Comparison of ENCODE assay signal across 24 cellular contexts in genomic region chr1:32618673-32619221, GRCh38. TPM values are rescaled to one million over a fixed set of nuclear protein-coding genes. Genes with fewer than 3 reads are reported as not detected.
DNase-seq lines count a peak whose midpoint lies in the region; ATAC-seq, FAIRE-seq and TF ChIP-seq lines count a peak whose summit lies in the region.
"Had no signal": no experiment of that assay in that cellular context is flagged by ENCODE, and none has a peak within 500 bp of the region (broad histone marks: within the 10 kb centered on the region; RNA-seq: fewer than 3 reads in every experiment).

No MANE protein-coding gene starts in this region.

- H3K36me3 ChIP-seq in A673 (ENCODE audit: insufficient read depth, low read length, poor library complexity, severe bottlenecking) (no peaks in the 10 kb centered on the region), GM23338 (ENCODE audit: insufficient read depth) (peaks cover 5% of the 10 kb centered on the region; the same call in 1 of the 2 replicates)
- H3K36me3 ChIP-seq: gastrocnemius medialis had no signal

- H3F3A ChIP-seq in GM23338 (replicated peaks; ENCODE audit: low read depth): no peaks in the 10 kb centered on the region; the same call in 1 of the 2 replicates

- H3K4me1 ChIP-seq in A673 (ENCODE audit: insufficient read depth, low read length, poor library complexity, severe bottlenecking) (no peaks in the 10 kb centered on the region), GM23338 (ENCODE audit: insufficient read depth) (no peaks in the 10 kb centered on the region)
- H3K4me1 ChIP-seq: body of pancreas, gastrocnemius medialis, tibial artery had no signal

- no peak overlapping the region for H3K27ac ChIP-seq in A673 (ENCODE audit: low read depth, low read length, poor library complexity, severe bottlenecking)
- H3K27ac ChIP-seq in GM23338 (ENCODE audit: low read depth): no peak overlapping the region
- H3K27ac ChIP-seq: body of pancreas, gastrocnemius medialis, SK-N-MC, tibial artery had no signal

- H3K4me3 ChIP-seq in A673 (ENCODE audit: low read depth, low read length, poor library complexity, severe bottlenecking) (no peak overlapping the region), GM23338 (no peak overlapping the region)
- H3K4me3 ChIP-seq: body of pancreas, gastrocnemius medialis, SK-N-MC, tibial artery had no signal

- peaks cover 23% of the 10 kb centered on the region; the same call in 2 of the 3 replicates for H3K36me3 Mint-ChIP-seq in GM23338 (ENCODE audit: low read depth)
- H3K36me3 Mint-ChIP-seq in T-cell: peaks cover 28% of the 10 kb centered on the region

- TF ChIP-seq CTCF in A673 (conservative IDR thresholded peaks at IDR 0.05; ENCODE audit: low read depth, low read length): no peak
- no peak for TF ChIP-seq CTCF in GM23338 (conservative IDR thresholded peaks at IDR 0.05; ENCODE audit: low read depth in 2 of 2)
- TF ChIP-seq CTCF in D721Med (IDR thresholded peaks at IDR 0.05; ENCODE audit: insufficient read depth, missing control alignments): no peak

- POLR2A ChIA-PET in A673 (lab: Charles Lee; ENCODE audit: low non-redundant PET) (no interaction called here), T-cell (lab: Charles Lee) (no interaction called here)

- H3K27me3 ChIP-seq in A673 (replicated peaks; ENCODE audit: insufficient read depth, low read depth, low read length, poor library complexity) (no peaks in the 10 kb centered on the region), GM23338 (ENCODE audit: insufficient read depth) (no peaks in the 10 kb centered on the region)
- H3K27me3 ChIP-seq: body of pancreas, gastrocnemius medialis, tibial artery had no signal

- intact Hi-C loops in A673 (cut with micrococcal nuclease; ENCODE audit: unreplicated experiment): loop anchor here (1.0 kb wide), 1 partner anchor 98 kb away; no protein-coding TSS in a partner anchor

- no peaks in the 10 kb centered on the region; the same call in 1 of the 2 replicates for H3K79me2 ChIP-seq in GM23338 (replicated peaks; ENCODE audit: insufficient read depth)

- no peak overlapping the region for H3K4me2 ChIP-seq in GM23338

- no peaks in the 10 kb centered on the region for H3K4me1 Mint-ChIP-seq in GM23338
- H3K4me1 Mint-ChIP-seq in T-cell: peaks cover 10 to 13% (median 10%) of the 10 kb centered on the region in 3 donors

- H3K27ac Mint-ChIP-seq in GM23338: no peak overlapping the region
- H3K27ac Mint-ChIP-seq in T-cell: no peak overlapping the region
- H3K27ac Mint-ChIP-seq: activated naive CD8-positive, alpha-beta T cell treated with anti-CD3 and anti-CD28 coated beads, Interleukin-2, amount 10 ng/mL, durations not matched to agents 7 days and 5 days; stimulated activated naive B cell treated with anti-CD40 and anti-IgM and Interleukin-4, amounts not matched to agents 10 μg/mL and 1 μg/mL and 100 μg/mL, for 72 hours had no signal

- CTCF ChIA-PET in A673 (lab: Charles Lee): no interaction called here
- CTCF ChIA-PET in T-cell (lab: Charles Lee): no interaction called here

- no peak for FAIRE-seq in D721Med (lab: Jason Lieb, UNC)
- FAIRE-seq: HTR-8/SVneo, kidney had no signal

- no peak overlapping the region for H3K4me3 Mint-ChIP-seq in GM23338
- H3K4me3 Mint-ChIP-seq in T-cell: no peak overlapping the region
- H3K4me3 Mint-ChIP-seq: activated naive CD8-positive, alpha-beta T cell treated with anti-CD3 and anti-CD28 coated beads, Interleukin-2, amount 10 ng/mL, durations not matched to agents 7 days and 5 days; CD8-positive, alpha-beta memory T cell; naive thymus-derived CD4-positive, alpha-beta T cell had no signal

- H3K9me3 ChIP-seq in A673 (ENCODE audit: low read depth, low read length, poor library complexity, severe bottlenecking): no peaks in the 10 kb centered on the region
- H3K9me3 ChIP-seq: body of pancreas, gastrocnemius medialis, tibial artery had no signal

- H3K9me2 ChIP-seq in GM23338 (ENCODE audit: insufficient read depth): no peaks in the 10 kb centered on the region

- BruUV-seq in A673 (replicated peaks; lab: Mats Ljungman, UMichigan): no TSS peak

- ATAC-seq in GM23338: peak; percentile 84
- no peak for ATAC-seq in T-cell (replicated peaks in 1 of 4)
- ATAC-seq: body of pancreas; gastrocnemius medialis; naive thymus-derived CD4-positive, alpha-beta T cell; sciatic nerve had no signal

- no peaks in the 10 kb centered on the region for H4K20me1 ChIP-seq in GM23338 (replicated peaks; ENCODE audit: insufficient read depth)

- peak; percentile 43 for DNase-seq in A673 (ENCODE audit: low spot score)
- peak; percentile 49 for DNase-seq in GM23338 (ENCODE audit: low spot score)
- peak; percentile 8 for DNase-seq in NCI-H82 treated with DMSO at 0.1 percent for 48 hours (lab: John Stamatoyannopoulos, UW; ENCODE audit: unreplicated experiment)
- DNase-seq in cerebellar cortex (ENCODE audit: low spot score): peak; percentile 34
- no peak for DNase-seq in D721Med (ENCODE audit: insufficient read length, low spot score)
- no peak for DNase-seq in stimulated activated CD4-positive, alpha-beta T cell treated with anti-CD3 and anti-CD28 coated beads, Interleukin-4, amount 100 ng/mL, for 4 hours
- no peak for DNase-seq in T1000 (lab: John Stamatoyannopoulos, UW)
- DNase-seq in T-cell: no peak
- DNase-seq: activated CD4-positive, alpha-beta T cell treated with anti-CD3 and anti-CD28 coated beads for 1 hour; activated naive CD8-positive, alpha-beta T cell treated with anti-CD3 and anti-CD28 coated beads, Interleukin-2, amount 10 ng/mL, durations not matched to agents 7 days and 5 days; body of pancreas; CD8-positive, alpha-beta memory T cell; cortex of kidney; gastrocnemius medialis; kidney; naive thymus-derived CD4-positive, alpha-beta T cell; NCI-H1694 treated with DMSO at 0.1 percent for 48 hours; NCI-H510A; stimulated activated naive B cell treated with anti-CD40 and anti-IgM and Interleukin-4, amounts not matched to agents 10 μg/mL and 1 μg/mL and 100 μg/mL, for 72 hours; T-helper 9 cell; tibial artery had no signal

- no peak overlapping the region for H2AFZ ChIP-seq in GM23338

- H3K27me3 Mint-ChIP-seq in GM23338 (ENCODE audit: insufficient read depth, low read depth, poor library complexity) (no peaks in the 10 kb centered on the region), T-cell (no peaks in the 10 kb centered on the region)
- H3K27me3 Mint-ChIP-seq: activated naive CD8-positive, alpha-beta T cell treated with anti-CD3 and anti-CD28 coated beads, Interleukin-2, amount 10 ng/mL, durations not matched to agents 7 days and 5 days; CD8-positive, alpha-beta memory T cell; naive thymus-derived CD4-positive, alpha-beta T cell; stimulated activated naive B cell treated with anti-CD40 and anti-IgM and Interleukin-4, amounts not matched to agents 10 μg/mL and 1 μg/mL and 100 μg/mL, for 72 hours had no signal

- H3K9me3 Mint-ChIP-seq in GM23338 (no peaks in the 10 kb centered on the region), T-cell (no peaks in the 10 kb centered on the region)
- H3K9me3 Mint-ChIP-seq: activated naive CD8-positive, alpha-beta T cell treated with anti-CD3 and anti-CD28 coated beads, Interleukin-2, amount 10 ng/mL, durations not matched to agents 7 days and 5 days; CD8-positive, alpha-beta memory T cell; naive thymus-derived CD4-positive, alpha-beta T cell had no signal

TF ChIP-seq in GM23338, 12 proteins besides CTCF, POLR2A, EP300 and RAD21:
- TF ChIP-seq POLR2AphosphoS5 (IDR thresholded peaks at IDR 0.05; ENCODE audit: low read depth) (0 out of 2 replicates have a peak, but pooled peaks have one; percentile 30), EZH2 (IDR thresholded peaks at IDR 0.05; ENCODE audit: low read depth, unreplicated experiment) (no peak), CREB1 (CRISPR knock-in tag; IDR thresholded peaks at IDR 0.05; ENCODE audit: low read depth) (no peak), ZNF331 (CRISPR knock-in tag; IDR thresholded peaks at IDR 0.05; ENCODE audit: low read depth) (no peak), EZH2phosphoT487 (IDR thresholded peaks at IDR 0.05; ENCODE audit: unreplicated experiment) (no peak)
TF ChIP-seq in GM23338: peak in this region for 1.

RNA-seq across cellular contexts. Expression of gene ZBTB8OS, which starts 31.6 kb away (rescaled TPM):
- total RNA-seq in A673 (2021) (70.6 and 72.1 TPM in 2 replicates), T-cell (10 to 100 TPM; 34.6 to 53.3 (median 42.7) TPM)
- total RNA-seq in GM23338 (2014; rRNA removed; shearing (Covaris generic)): 22.0 and 67.8 TPM in 2 replicates
- polyA plus RNA-seq in GM23338 (2016; fragmentation: Nextera tagmentation; extraction: Ambion mirVana): 159 and 163 TPM in 2 replicates

RNA-seq across cellular contexts. Expression of gene RBBP4, which starts 32.3 kb away (rescaled TPM):
- total RNA-seq in A673 (2021): 496 and 513 TPM in 2 replicates
- total RNA-seq in GM23338 (2014; rRNA removed; shearing (Covaris generic)): 276 and 312 TPM in 2 replicates
- polyA plus RNA-seq in GM23338 (2016; fragmentation: Nextera tagmentation; extraction: Ambion mirVana): 246 and 262 TPM in 2 replicates
- 100 to 1,000 TPM; 150 to 162 (median 158) TPM for total RNA-seq in T-cell

Comparison
In these comparisons a context has a peak if more than half of its experiments do, and no peak if none do; other contexts are left out.
1. DNase-seq: peak in A673 (single experiment), GM23338 (single experiment), NCI-H82 treated with DMSO at 0.1 percent for 48 hours (single experiment) and cerebellar cortex (single experiment); none in D721Med (single experiment), stimulated activated CD4-positive, alpha-beta T cell treated with anti-CD3 and anti-CD28 coated beads, Interleukin-4, amount 100 ng/mL, for 4 hours (0 of 2), T1000 (single experiment) and T-cell (0 of 34).